ENCODE assay signal across 8 cellular contexts in genomic region chr14:39169541-39169900, GRCh38. TPM values are rescaled to one million over a fixed set of nuclear protein-coding genes. Genes with fewer than 3 reads are reported as not detected.
DNase-seq lines count a peak whose midpoint lies in the region; ATAC-seq, FAIRE-seq and TF ChIP-seq lines count a peak whose summit lies in the region.

No MANE protein-coding gene starts in this region.

- no peaks in the 10 kb centered on the region for H3K27me3 ChIP-seq in ACC112 (ENCODE audit: insufficient read depth, low read length)
- H3K27me3 ChIP-seq in SJSA1 (replicated peaks), result no peaks in the 10 kb centered on the region
- no peaks in the 10 kb centered on the region for H3K27me3 ChIP-seq in neural progenitor cell

- H4K20me1 ChIP-seq in neural progenitor cell (ENCODE audit: low read depth), result no peaks in the 10 kb centered on the region

- H3K79me2 ChIP-seq in ACC112 (ENCODE audit: control insufficient read depth, insufficient read depth, low read length, unreplicated experiment) (peaks cover 48% of the 10 kb centered on the region), neural progenitor cell (ENCODE audit: low read depth) (peaks cover 48% of the 10 kb centered on the region)

- H3K4me3 Mint-ChIP-seq in neural progenitor cell, result peak overlapping the region; percentile 95

- DNase-seq in SJSA1 (ENCODE audit: low read depth in 1 of 2, low spot score in 2 of 2), result no peak
- DNase-seq in neural progenitor cell (ENCODE audit: low spot score), result no peak
- DNase-seq in GM12891 (ENCODE audit: insufficient read length, low spot score), result no peak
- DNase-seq in activated effector memory CD4-positive, alpha-beta T cell treated with anti-CD3 and anti-CD28 coated beads, Interleukin-2, amount 50 U/mL, for 16 hours, result no peak

- H3K9ac ChIP-seq in neural progenitor cell, result peak overlapping the region; percentile 86

- H2AFZ ChIP-seq in ACC112 (ENCODE audit: low read length, unreplicated experiment), result peak overlapping the region; percentile 97
- peak overlapping the region; percentile 93 for H2AFZ ChIP-seq in neural progenitor cell (replicated peaks)

- H3K4me3 ChIP-seq in ACC112 (ENCODE audit: low read depth, low read length) (peak overlapping the region; percentile 92), SJSA1 (peak overlapping the region; percentile 65), neural progenitor cell (peak overlapping the region; percentile 79)

- no peak for TF ChIP-seq POLR2A in GM12891 (IDR thresholded peaks at IDR 0.05; ENCODE audit: low read depth, low read length)

- H3K27ac Mint-ChIP-seq in neural progenitor cell, result peak overlapping the region; percentile 71

- H3K4me2 ChIP-seq in neural progenitor cell, result peak overlapping the region; percentile 94

- peaks cover 15% of the 10 kb centered on the region for H3K4me1 ChIP-seq in ACC112 (ENCODE audit: control insufficient read depth, insufficient read depth, low read length, unreplicated experiment)
- H3K4me1 ChIP-seq in SJSA1 (replicated peaks), result peaks cover 15% of the 10 kb centered on the region
- H3K4me1 ChIP-seq in neural progenitor cell, result peaks cover 19% of the 10 kb centered on the region

- no peak for TF ChIP-seq CTCF in neural progenitor cell (IDR thresholded peaks at IDR 0.05)

- peaks cover 35% of the 10 kb centered on the region for H3F3A ChIP-seq in neural progenitor cell (ENCODE audit: low read depth)

- H3K4me1 Mint-ChIP-seq in neural progenitor cell, result peaks cover 29% of the 10 kb centered on the region

- no peak for FAIRE-seq in GM12891 (lab: Jason Lieb, UNC)

- ATAC-seq in GM19351 (IDR thresholded peaks at IDR 0.05; ENCODE audit: unreplicated experiment) (peak; percentile 7), esophagus mucosa (peak; percentile 59), GM19463 (IDR thresholded peaks at IDR 0.05; ENCODE audit: unreplicated experiment) (no peak)

- H3K27ac ChIP-seq in ACC112 (ENCODE audit: low read depth, low read length) (peak overlapping the region; percentile 86), SJSA1 (peak overlapping the region; percentile 94), neural progenitor cell (peak overlapping the region; percentile 97)

- peaks cover 7% of the 10 kb centered on the region for H3K36me3 Mint-ChIP-seq in neural progenitor cell

- H3K9me3 ChIP-seq in SJSA1 (replicated peaks), result no peaks in the 10 kb centered on the region
- H3K9me3 ChIP-seq in neural progenitor cell (ENCODE audit: low read depth), result no peaks in the 10 kb centered on the region

- peaks cover 4% of the 10 kb centered on the region for H3K27me3 Mint-ChIP-seq in neural progenitor cell (ENCODE audit: insufficient read depth, low read depth)

- H3K36me3 ChIP-seq in ACC112 (ENCODE audit: insufficient read depth, low read length) (0 out of 2 replicates have a peak, but pooled peaks cover 11% of the 10 kb centered on the region), SJSA1 (peaks cover under 1% of the 10 kb centered on the region; the same call in 1 of the 2 replicates), neural progenitor cell (no peaks in the 10 kb centered on the region)

- H3K9me3 Mint-ChIP-seq in neural progenitor cell, result no peaks in the 10 kb centered on the region

TF ChIP-seq in GM12891, 5 proteins besides CTCF, POLR2A, EP300 and RAD21:
- TF ChIP-seq POU2F2 (IDR thresholded peaks at IDR 0.05; ENCODE audit: low read depth, low read length) (no peak), PAX5 (IDR thresholded peaks at IDR 0.05; ENCODE audit: insufficient read depth, low read length, severe bottlenecking) (no peak), POLR2AphosphoS5 (IDR thresholded peaks at IDR 0.05; ENCODE audit: low read depth, low read length) (no peak), TAF1 (IDR thresholded peaks at IDR 0.05; ENCODE audit: low read depth, low read length) (no peak), SPI1 (IDR thresholded peaks at IDR 0.05; ENCODE audit: low read depth, low read length) (no peak)

RNA-seq across cellular contexts. Expression of gene TRAPPC6B, which starts 0.6 kb away (rescaled TPM):
- total RNA-seq in SJSA1 (2014; rRNA removed; shearing (Covaris generic)), result 17.4 and 26.7 TPM in 2 replicates
- total RNA-seq in esophagus mucosa, result 24.3 TPM
- 22.3 and 32.5 TPM in 2 replicates for total RNA-seq in neural progenitor cell (ENCODE audit: low replicate concordance)
- 12.8 TPM for polyA plus RNA-seq in GM12891 (2012; ENCODE audit: low read depth, missing spikeins)

RNA-seq across cellular contexts. Expression of gene PNN, which starts 5.5 kb away (rescaled TPM):
- 35.4 and 38.7 TPM in 2 replicates for total RNA-seq in SJSA1 (2014; rRNA removed; shearing (Covaris generic))
- total RNA-seq in esophagus mucosa (24.3 TPM), neural progenitor cell (ENCODE audit: low replicate concordance) (82.8 and 110 TPM in 2 replicates)
- 117 TPM for polyA plus RNA-seq in GM12891 (2012; ENCODE audit: low read depth, missing spikeins)

RNA-seq across cellular contexts. Expression of gene GEMIN2, which starts 55.4 kb away (rescaled TPM):
- total RNA-seq in SJSA1 (2014; rRNA removed; shearing (Covaris generic)), result 45.6 and 57.5 TPM in 2 replicates
- total RNA-seq in esophagus mucosa (10.7 TPM), neural progenitor cell (ENCODE audit: low replicate concordance) (65.3 and 71.8 TPM in 2 replicates)
- 21.8 TPM for polyA plus RNA-seq in GM12891 (2012; ENCODE audit: low read depth, missing spikeins)
